ENCODE assay signal across 9 cellular contexts in genomic region chr1:230208619-230209261, GRCh38.
A peak's percentile ranks its signal among the peaks of the same experiment; 100 is the strongest.
DNase-seq lines count a peak whose midpoint lies in the region; ATAC-seq and TF ChIP-seq lines count a peak whose summit lies in the region.
"Had no signal": no experiment of that assay in that cellular context is flagged by ENCODE, and none has a peak within 500 bp of the region (broad histone marks: within the 10 kb centered on the region; RNA-seq: fewer than 3 reads in every experiment).

No MANE protein-coding gene starts in this region.

- H3K27me3 Mint-ChIP-seq in osteocyte (ENCODE audit: unreplicated experiment): no peaks in the 10 kb centered on the region

- H3K27ac ChIP-seq in upper lobe of left lung: peak overlapping the region in 2 of 4 donors; percentile 49 to 66
- H3K27ac ChIP-seq: HL-60 had no signal

- peaks cover 33 to 58% (median 46%) of the 10 kb centered on the region in 4 donors for H3K4me1 ChIP-seq in upper lobe of left lung

- DNase-seq in activated T-cell treated with anti-CD3 and anti-CD28 coated beads for 4 hours (peak; percentile 23), osteocyte (ENCODE audit: extremely low spot score, unreplicated experiment) (no peak), NCI-H1694 treated with DMSO at 0.1 percent for 48 hours (lab: John Stamatoyannopoulos, UW) (no peak), GOT3 (lab: John Stamatoyannopoulos, UW) (no peak), upper lobe of left lung (no peak), HuH-7 (ENCODE audit: low spot score) (no peak)

- TF ChIP-seq POLR2A in upper lobe of left lung (IDR thresholded peaks at IDR 0.05): no peak

- 82 to 87% methylated on average over 10 of the region's 10 CpGs for WGBS in upper lobe of left lung, 2 donors

- peaks cover 7% of the 10 kb centered on the region for H3K9me3 Mint-ChIP-seq in osteocyte (ENCODE audit: unreplicated experiment)

- H3K4me3 ChIP-seq in upper lobe of left lung: no peak overlapping the region

- peaks cover 22% of the 10 kb centered on the region for H3K36me3 Mint-ChIP-seq in osteocyte (ENCODE audit: unreplicated experiment)

- ATAC-seq in GM18858 (IDR thresholded peaks at IDR 0.05; ENCODE audit: unreplicated experiment): peak; percentile 41
- ATAC-seq in HG02852 (IDR thresholded peaks at IDR 0.05; ENCODE audit: unreplicated experiment): peak; percentile 46
- no peak for ATAC-seq in upper lobe of left lung (ENCODE audit: low FRiP score in 2 of 2)

- H3K4me3 Mint-ChIP-seq in osteocyte (ENCODE audit: unreplicated experiment): no peak overlapping the region

- no peaks in the 10 kb centered on the region for H3K9me3 ChIP-seq in upper lobe of left lung

- TF ChIP-seq CTCF in osteocyte (IDR thresholded peaks at IDR 0.05) (no peak), upper lobe of left lung (IDR thresholded peaks at IDR 0.05) (no peak)

- TF ChIP-seq EP300 in upper lobe of left lung (IDR thresholded peaks at IDR 0.05): no peak

- peaks cover 0 to 12% (median 0%) of the 10 kb centered on the region in 4 donors for H3K36me3 ChIP-seq in upper lobe of left lung

- peak overlapping the region; percentile 38 for H3K27ac Mint-ChIP-seq in osteocyte (ENCODE audit: unreplicated experiment)

- peaks cover 42% of the 10 kb centered on the region for H3K4me1 Mint-ChIP-seq in osteocyte (ENCODE audit: unreplicated experiment)

- no peaks in the 10 kb centered on the region for H3K27me3 ChIP-seq in upper lobe of left lung

Comparison
In these comparisons a context has a peak if more than half of its experiments do, and no peak if none do; other contexts are left out.
1. ATAC-seq: peak in GM18858 (single experiment) and HG02852 (single experiment); none in upper lobe of left lung (0 of 2).